Comparison of ENCODE assay signal across 26 cellular contexts in the genomic region with DNA sequence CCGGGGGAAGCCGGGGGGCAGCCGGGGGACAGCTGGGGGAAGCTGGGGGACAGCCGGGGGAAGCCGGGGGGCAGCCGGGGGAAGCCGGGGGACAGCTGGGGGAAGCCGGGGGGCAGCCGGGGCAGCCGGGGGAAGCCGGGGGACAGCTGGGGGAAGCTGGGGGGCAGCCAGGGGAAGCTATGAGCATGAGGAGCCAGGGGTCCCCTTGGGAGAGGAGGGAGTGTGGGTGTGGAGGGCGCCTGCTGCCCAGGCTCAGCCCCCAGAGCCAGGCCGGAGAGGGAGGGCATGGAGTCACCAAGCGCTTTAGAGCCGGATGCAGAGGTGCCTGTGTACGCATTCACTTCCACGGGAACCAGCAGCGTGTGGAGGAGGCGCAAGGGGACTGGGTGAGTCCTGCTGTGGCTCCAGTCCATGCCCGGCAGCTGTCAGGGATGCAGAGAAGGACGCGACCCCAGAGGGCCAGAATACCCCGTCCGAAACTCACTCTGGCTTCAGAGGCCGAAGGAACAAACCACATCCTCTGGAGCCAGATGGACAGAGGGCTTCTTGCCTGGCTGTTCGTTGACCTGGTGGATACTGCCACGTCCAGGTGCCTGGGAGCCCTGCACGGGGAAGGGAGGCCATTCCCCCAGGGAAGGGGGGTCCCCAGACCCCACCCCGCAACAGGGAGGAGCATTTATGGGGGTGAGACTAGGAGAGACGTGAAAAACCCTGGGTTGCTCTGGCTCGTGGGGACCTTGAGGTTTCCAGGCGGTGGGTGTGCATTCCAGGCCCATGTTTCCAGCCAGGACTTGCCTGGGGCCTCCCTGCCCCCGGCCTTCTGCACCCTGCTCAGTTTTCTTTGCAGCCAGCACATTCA. TPM values are rescaled to one million over a fixed set of nuclear protein-coding genes. Genes with fewer than 3 reads are reported as not detected.
"Had no signal": no experiment of that assay in that cellular context is flagged by ENCODE, and none has a peak within 500 bp of the region (broad histone marks: within the 10 kb centered on the region; RNA-seq: fewer than 3 reads in every experiment).

No MANE protein-coding gene starts in this region.

- H3K36me3 ChIP-seq: esophagus muscularis mucosa, gastrocnemius medialis, heart right ventricle, left ventricle myocardium inferior, neutrophil, pancreas, spleen, transverse colon had no signal

- FAIRE-seq: pancreas had no signal

- H3K36me3 Mint-ChIP-seq: stimulated activated memory B cell treated with anti-CD40 and anti-IgM and Interleukin-4, amounts not matched to agents 10 μg/mL and 1 μg/mL and 100 μg/mL, for 72 hours had no signal

- ATAC-seq: gastrocnemius medialis; pancreas; right cardiac atrium; stimulated activated memory B cell treated with anti-CD40 and anti-IgM and Interleukin-4, amounts not matched to agents 10 μg/mL and 1 μg/mL and 100 μg/mL, for 72 hours had no signal

- H3K4me3 ChIP-seq: esophagus muscularis mucosa, gastrocnemius medialis, heart right ventricle, left ventricle myocardium inferior, lung, pancreas, spleen, transverse colon had no signal

- H3K27ac Mint-ChIP-seq: naive B cell; progenitor cell of endocrine pancreas; stimulated activated memory B cell treated with anti-CD40 and anti-IgM and Interleukin-4, amounts not matched to agents 10 μg/mL and 1 μg/mL and 100 μg/mL, for 72 hours; stimulated activated naive CD8-positive, alpha-beta T cell treated with anti-CD3 and anti-CD28 coated beads, Interleukin-15, Interleukin-2, amounts not matched to agents 100 ng/mL and 50 ng/mL, for 24 hours had no signal

- DNase-seq: effector memory CD4-positive, alpha-beta T cell; gastrocnemius medialis; heart right ventricle; hypothalamus; islet precursor cell; left ventricle myocardium inferior; mesenchymal stem cell; midbrain; naive B cell; pancreas; right cardiac atrium; spleen; stimulated activated CD4-positive, alpha-beta T cell treated with anti-CD3 and anti-CD28 coated beads, Interleukin-15, amount 100 ng/mL, for 24 hours; stimulated activated CD4-positive, alpha-beta T cell treated with anti-CD3 and anti-CD28 coated beads, Interleukin-1b, Interleukin-23, amount 100 ng/mL, for 48 hours; stimulated activated CD4-positive, alpha-beta T cell treated with anti-CD3 and anti-CD28 coated beads, Interleukin-4, amount 100 ng/mL, for 24 hours; testis; transverse colon had no signal

- H3K27me3 ChIP-seq: pancreas, testis had no signal

- H3K27ac ChIP-seq: epithelial cell of prostate, esophagus muscularis mucosa, gastrocnemius medialis, heart right ventricle, left ventricle myocardium inferior, neutrophil, pancreas, spleen, testis, transverse colon had no signal

- H3K4me1 ChIP-seq: esophagus muscularis mucosa, gastrocnemius medialis, heart right ventricle, left ventricle myocardium inferior, pancreas, spleen, testis had no signal

- H3K9me3 ChIP-seq: gastrocnemius medialis, neutrophil, pancreas, spleen, testis, transverse colon had no signal

- H3K9me3 Mint-ChIP-seq: central memory CD8-positive, alpha-beta T cell had no signal

- H3K4me1 Mint-ChIP-seq: stimulated activated memory B cell treated with anti-CD40 and anti-IgM and Interleukin-4, amounts not matched to agents 10 μg/mL and 1 μg/mL and 100 μg/mL, for 72 hours had no signal

- H3K4me3 Mint-ChIP-seq: central memory CD8-positive, alpha-beta T cell; naive B cell; stimulated activated memory B cell treated with anti-CD40 and anti-IgM and Interleukin-4, amounts not matched to agents 10 μg/mL and 1 μg/mL and 100 μg/mL, for 72 hours; stimulated activated naive CD8-positive, alpha-beta T cell treated with anti-CD3 and anti-CD28 coated beads, Interleukin-15, Interleukin-2, amounts not matched to agents 100 ng/mL and 50 ng/mL, for 24 hours had no signal

RNA-seq across cellular contexts. Expression of gene DACT2, which starts 26.5 kb away (rescaled TPM):
- total RNA-seq: fibroblast of villous mesenchyme, spleen had no signal
